In genomic region chr17:81063488-81064093, GRCh38 we compare ENCODE assay signal across 14 cellular contexts. TPM values are rescaled to one million over a fixed set of nuclear protein-coding genes. Genes with fewer than 3 reads are reported as not detected.
DNase-seq lines count a peak whose midpoint lies in the region; ATAC-seq, FAIRE-seq and TF ChIP-seq lines count a peak whose summit lies in the region.
"Had no signal": no experiment of that assay in that cellular context is flagged by ENCODE, and none has a peak within 500 bp of the region (broad histone marks: within the 10 kb centered on the region; RNA-seq: fewer than 3 reads in every experiment).

No MANE protein-coding gene starts in this region.

- no peak overlapping the region for H3K27ac Mint-ChIP-seq in astrocyte (ENCODE audit: unreplicated experiment)
- peak overlapping the region; percentile 23 for H3K27ac Mint-ChIP-seq in stimulated activated effector memory CD8-positive, alpha-beta T cell treated with anti-CD3 and anti-CD28 coated beads, Interleukin-12 subunit alpha, Interleukin-12 subunit beta, amount 100 ng/mL, for 72 hours
- H3K27ac Mint-ChIP-seq in activated CD4-positive, alpha-beta T cell treated with anti-CD3 and anti-CD28 coated beads for 36 hours, result no peak overlapping the region

- peak overlapping the region; percentile 64 for H3K9ac ChIP-seq in astrocyte (ENCODE audit: low read length)

- H3K79me2 ChIP-seq in astrocyte (ENCODE audit: insufficient read depth, low read length), result peaks cover 38% of the 10 kb centered on the region
- peaks cover 24% of the 10 kb centered on the region for H3K79me2 ChIP-seq in hepatocyte

- TF ChIP-seq CTCF in HEK293 (tag by site-specific recombination; IDR thresholded peaks at IDR 0.05) (no peak), astrocyte (IDR thresholded peaks at IDR 0.05; ENCODE audit: insufficient read depth, low read depth, low read length) (no peak), hepatocyte (IDR thresholded peaks at IDR 0.05; ENCODE audit: poor library complexity) (no peak)

- H3K27ac ChIP-seq in HEK293 (ENCODE audit: extremely low read depth, low read depth, low read length) (no peak overlapping the region), astrocyte (ENCODE audit: low read depth, low read length) (peak overlapping the region; percentile 83), hepatocyte (no peak overlapping the region)
- H3K27ac ChIP-seq: pancreas had no signal

- H3K27me3 ChIP-seq in astrocyte (ENCODE audit: insufficient read depth, low read length) (no peaks in the 10 kb centered on the region), hepatocyte (no peaks in the 10 kb centered on the region)
- H3K27me3 ChIP-seq: BE2C, pancreas had no signal

- H3K36me3 ChIP-seq in HEK293 (ENCODE audit: control insufficient read depth in 2 of 2, insufficient read depth in 1 of 2, low read length in 2 of 2), result peaks cover 0 to 29% of the 10 kb centered on the region in 2 experiments; a peak in 1 of 3 replicates
- no peaks in the 10 kb centered on the region for H3K36me3 ChIP-seq in astrocyte (ENCODE audit: insufficient read depth, low read length)
- H3K36me3 ChIP-seq in hepatocyte (replicated peaks; ENCODE audit: insufficient read depth, low read depth), result no peaks in the 10 kb centered on the region
- H3K36me3 ChIP-seq: pancreas had no signal

- peaks cover 39% of the 10 kb centered on the region for H4K20me1 ChIP-seq in astrocyte (ENCODE audit: insufficient read depth, low read length)
- peaks cover 6% of the 10 kb centered on the region for H4K20me1 ChIP-seq in hepatocyte (ENCODE audit: insufficient read depth, poor library complexity, severe bottlenecking)

- CTCF ChIA-PET in HEK293 (lab: Yijun Ruan, JAX), result interaction anchor here (0.6 to 1.8 kb wide), 2 partner anchors 34 to 1317 kb away, joined by 3 to 10 read pairs; no protein-coding TSS in a partner anchor
- CTCF ChIA-PET in activated CD4-positive, alpha-beta T cell treated with anti-CD3 and anti-CD28 coated beads for 36 hours (lab: Charles Lee), result no interaction called here

- peak overlapping the region; percentile 27 for H3K4me3 Mint-ChIP-seq in astrocyte (ENCODE audit: unreplicated experiment)
- no peak overlapping the region for H3K4me3 Mint-ChIP-seq in stimulated activated effector memory CD8-positive, alpha-beta T cell treated with anti-CD3 and anti-CD28 coated beads, Interleukin-12 subunit alpha, Interleukin-12 subunit beta, amount 100 ng/mL, for 72 hours
- no peak overlapping the region for H3K4me3 Mint-ChIP-seq in activated CD4-positive, alpha-beta T cell treated with anti-CD3 and anti-CD28 coated beads for 36 hours

- no peak overlapping the region for H2AFZ ChIP-seq in astrocyte (ENCODE audit: low read depth, low read length)
- no peak overlapping the region for H2AFZ ChIP-seq in hepatocyte

- H3K9me3 ChIP-seq in HEK293 (ENCODE audit: control insufficient read depth, insufficient read depth, low read depth, low read length) (no peaks in the 10 kb centered on the region), astrocyte (ENCODE audit: insufficient read depth, low read depth, low read length) (no peaks in the 10 kb centered on the region), hepatocyte (ENCODE audit: low read depth) (no peaks in the 10 kb centered on the region)
- H3K9me3 ChIP-seq: BE2C, pancreas had no signal

- peaks cover 35% of the 10 kb centered on the region for H3K4me1 Mint-ChIP-seq in astrocyte (ENCODE audit: low read depth, unreplicated experiment)
- peaks cover 21% of the 10 kb centered on the region for H3K4me1 Mint-ChIP-seq in stimulated activated effector memory CD8-positive, alpha-beta T cell treated with anti-CD3 and anti-CD28 coated beads, Interleukin-12 subunit alpha, Interleukin-12 subunit beta, amount 100 ng/mL, for 72 hours
- peaks cover 2% of the 10 kb centered on the region for H3K4me1 Mint-ChIP-seq in activated CD4-positive, alpha-beta T cell treated with anti-CD3 and anti-CD28 coated beads for 36 hours

- no peak for FAIRE-seq in astrocyte (lab: Jason Lieb, UNC)
- FAIRE-seq: pancreas had no signal

- DNase-seq in astrocyte (ENCODE audit: low read depth), result no peak
- no peak for DNase-seq in hepatocyte (ENCODE audit: low spot score)
- no peak for DNase-seq in stimulated activated effector memory CD8-positive, alpha-beta T cell treated with anti-CD3 and anti-CD28 coated beads, Interleukin-12 subunit alpha, Interleukin-12 subunit beta, amount 100 ng/mL, for 72 hours (ENCODE audit: low spot score in 2 of 2)
- DNase-seq in activated CD4-positive, alpha-beta T cell treated with anti-CD3 and anti-CD28 coated beads for 36 hours, result no peak
- no peak for DNase-seq in NCI-H1930 (lab: John Stamatoyannopoulos, UW)
- no peak for DNase-seq in DMS153 treated with DMSO at 0.1 percent for 48 hours (lab: John Stamatoyannopoulos, UW; ENCODE audit: unreplicated experiment)
- DNase-seq in cerebellum (ENCODE audit: low spot score), result no peak
- DNase-seq: activated gamma-delta T cell, BE2C, mesendoderm, NCI-H446 treated with DMSO at 0.1 percent for 48 hours, pancreas, T-helper 9 cell had no signal

- H3K36me3 Mint-ChIP-seq in astrocyte (ENCODE audit: low read depth, unreplicated experiment), result peaks cover 9% of the 10 kb centered on the region
- no peaks in the 10 kb centered on the region for H3K36me3 Mint-ChIP-seq in stimulated activated effector memory CD8-positive, alpha-beta T cell treated with anti-CD3 and anti-CD28 coated beads, Interleukin-12 subunit alpha, Interleukin-12 subunit beta, amount 100 ng/mL, for 72 hours
- H3K36me3 Mint-ChIP-seq in activated CD4-positive, alpha-beta T cell treated with anti-CD3 and anti-CD28 coated beads for 36 hours (ENCODE audit: low read depth), result no peaks in the 10 kb centered on the region

- 89% methylated on average over 15 of the region's 15 CpGs for WGBS in hepatocyte (ENCODE audit: low lambda C conversion rate, missing lambda C conversion rate)

- no peak for ATAC-seq in stimulated activated effector memory CD8-positive, alpha-beta T cell treated with anti-CD3 and anti-CD28 coated beads, Interleukin-12 subunit alpha, Interleukin-12 subunit beta, amount 100 ng/mL, for 72 hours
- no peak for ATAC-seq in activated CD4-positive, alpha-beta T cell treated with anti-CD3 and anti-CD28 coated beads for 36 hours
- ATAC-seq: pancreas had no signal

- H3K4me2 ChIP-seq in astrocyte (ENCODE audit: low read length) (peak overlapping the region; percentile 68), hepatocyte (peak overlapping the region; percentile 31)

- no peaks in the 10 kb centered on the region for H3K9me2 ChIP-seq in hepatocyte (replicated peaks; ENCODE audit: insufficient read depth)

- H3K4me1 ChIP-seq in HEK293 (ENCODE audit: control insufficient read depth, insufficient read depth, low read length) (no peaks in the 10 kb centered on the region), astrocyte (ENCODE audit: insufficient read depth, low read length) (peaks cover 37% of the 10 kb centered on the region), hepatocyte (ENCODE audit: insufficient read depth) (peaks cover 31% of the 10 kb centered on the region)

- POLR2A ChIA-PET in HEK293 (lab: Yijun Ruan, JAX), result no interaction called here
- POLR2A ChIA-PET in activated CD4-positive, alpha-beta T cell treated with anti-CD3 and anti-CD28 coated beads for 36 hours (lab: Charles Lee), result no interaction called here

- intact Hi-C loops in activated CD4-positive, alpha-beta T cell treated with anti-CD3 and anti-CD28 coated beads for 36 hours (cut with DNase I, micrococcal nuclease), result no loop called here

- no peaks in the 10 kb centered on the region for H3K27me3 Mint-ChIP-seq in astrocyte (ENCODE audit: low read depth, unreplicated experiment)
- no peaks in the 10 kb centered on the region for H3K27me3 Mint-ChIP-seq in activated CD4-positive, alpha-beta T cell treated with anti-CD3 and anti-CD28 coated beads for 36 hours

- no peak overlapping the region for H3K4me3 ChIP-seq in HEK293 (ENCODE audit: low read depth, low read length)
- no peak overlapping the region for H3K4me3 ChIP-seq in astrocyte (ENCODE audit: insufficient read depth, low read depth, low read length)
- no peak overlapping the region for H3K4me3 ChIP-seq in hepatocyte
- H3K4me3 ChIP-seq: pancreas had no signal

- no peaks in the 10 kb centered on the region for H3K9me3 Mint-ChIP-seq in astrocyte (ENCODE audit: unreplicated experiment)
- H3K9me3 Mint-ChIP-seq in stimulated activated effector memory CD8-positive, alpha-beta T cell treated with anti-CD3 and anti-CD28 coated beads, Interleukin-12 subunit alpha, Interleukin-12 subunit beta, amount 100 ng/mL, for 72 hours, result no peaks in the 10 kb centered on the region
- no peaks in the 10 kb centered on the region for H3K9me3 Mint-ChIP-seq in activated CD4-positive, alpha-beta T cell treated with anti-CD3 and anti-CD28 coated beads for 36 hours (ENCODE audit: low read depth)

TF ChIP-seq in HEK293, 187 proteins besides CTCF, POLR2A, EP300 and RAD21 (continues in another document):
- TF ChIP-seq ZNF670 (tag by site-specific recombination; IDR thresholded peaks at IDR 0.05; ENCODE audit: low read depth) (no peak), EGR2 (tag by site-specific recombination; IDR thresholded peaks at IDR 0.05; ENCODE audit: low read depth) (peak; percentile 63), ZNF571 (tag by site-specific recombination; IDR thresholded peaks at IDR 0.05) (no peak), RBAK (tag by site-specific recombination; IDR thresholded peaks at IDR 0.05) (no peak), ZNF114 (tag by site-specific recombination; IDR thresholded peaks at IDR 0.05) (no peak), KLF8 (tag by site-specific recombination; IDR thresholded peaks at IDR 0.05) (no peak), ZNF211 (tag by site-specific recombination; IDR thresholded peaks at IDR 0.05; ENCODE audit: low read depth) (no peak), ZNF274 (IDR thresholded peaks at IDR 0.05; ENCODE audit: low read length) (no peak), ZNF274 (tag by site-specific recombination; IDR thresholded peaks at IDR 0.05; ENCODE audit: borderline replicate concordance) (no peak), MZF1 (tag by site-specific recombination; IDR thresholded peaks at IDR 0.05; ENCODE audit: borderline replicate concordance) (no peak), ZNF155 (tag by site-specific recombination; IDR thresholded peaks at IDR 0.05) (no peak), ZBTB21 (tag by site-specific recombination; IDR thresholded peaks at IDR 0.05) (no peak), MYNN (tag by site-specific recombination; IDR thresholded peaks at IDR 0.05; ENCODE audit: borderline replicate concordance) (no peak), ZSCAN30 (tag by site-specific recombination; IDR thresholded peaks at IDR 0.05) (no peak), ZFHX2 (tag by site-specific recombination; conservative IDR thresholded peaks at IDR 0.05) (peak; percentile 76)

RNA-seq across cellular contexts. Expression of gene BAIAP2, which starts 28.6 kb away (rescaled TPM):
- total RNA-seq in astrocyte (43.3 and 51.4 TPM in 2 replicates), hepatocyte (15.8 and 27.1 TPM in 2 replicates), cerebellum (33.7 TPM)
- polyA plus RNA-seq in hepatocyte, result 49.7 and 60.0 TPM in 2 replicates
- 1 to 10 TPM; 4.6 to 5.0 TPM for total RNA-seq in activated CD4-positive, alpha-beta T cell treated with anti-CD3 and anti-CD28 coated beads for 36 hours
